ENCODE assay signal across 1 cellular context in genomic region chr4:153564630-153565525, GRCh38.
A peak's percentile ranks its signal among the peaks of the same experiment; 100 is the strongest.
TF ChIP-seq lines count a peak whose summit lies in the region.

No MANE protein-coding gene starts in this region.

TF ChIP-seq in HepG2, 621 proteins besides CTCF, POLR2A, EP300 and RAD21 (continued from another document and continues in another):
- no peak for TF ChIP-seq KIAA2018 (CRISPR knock-in tag; IDR thresholded peaks at IDR 0.05; ENCODE audit: borderline replicate concordance)
- no peak for TF ChIP-seq ZNF274 (CRISPR knock-in tag; IDR thresholded peaks at IDR 0.05)
- TF ChIP-seq, protein P1, sequence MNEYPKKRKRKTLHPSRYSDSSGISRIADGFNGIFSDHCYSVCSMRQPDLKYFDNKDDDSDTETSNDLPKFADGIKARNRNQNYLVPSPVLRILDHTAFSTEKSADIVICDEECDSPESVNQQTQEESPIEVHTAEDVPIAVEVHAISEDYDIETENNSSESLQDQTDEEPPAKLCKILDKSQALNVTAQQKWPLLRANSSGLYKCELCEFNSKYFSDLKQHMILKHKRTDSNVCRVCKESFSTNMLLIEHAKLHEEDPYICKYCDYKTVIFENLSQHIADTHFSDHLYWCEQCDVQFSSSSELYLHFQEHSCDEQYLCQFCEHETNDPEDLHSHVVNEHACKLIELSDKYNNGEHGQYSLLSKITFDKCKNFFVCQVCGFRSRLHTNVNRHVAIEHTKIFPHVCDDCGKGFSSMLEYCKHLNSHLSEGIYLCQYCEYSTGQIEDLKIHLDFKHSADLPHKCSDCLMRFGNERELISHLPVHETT (CRISPR knock-in tag; conservative IDR thresholded peaks at IDR 0.05): no peak
- TF ChIP-seq ZNF138 (CRISPR knock-in tag; IDR thresholded peaks at IDR 0.05; ENCODE audit: low read depth): no peak
- TF ChIP-seq, protein P2, sequence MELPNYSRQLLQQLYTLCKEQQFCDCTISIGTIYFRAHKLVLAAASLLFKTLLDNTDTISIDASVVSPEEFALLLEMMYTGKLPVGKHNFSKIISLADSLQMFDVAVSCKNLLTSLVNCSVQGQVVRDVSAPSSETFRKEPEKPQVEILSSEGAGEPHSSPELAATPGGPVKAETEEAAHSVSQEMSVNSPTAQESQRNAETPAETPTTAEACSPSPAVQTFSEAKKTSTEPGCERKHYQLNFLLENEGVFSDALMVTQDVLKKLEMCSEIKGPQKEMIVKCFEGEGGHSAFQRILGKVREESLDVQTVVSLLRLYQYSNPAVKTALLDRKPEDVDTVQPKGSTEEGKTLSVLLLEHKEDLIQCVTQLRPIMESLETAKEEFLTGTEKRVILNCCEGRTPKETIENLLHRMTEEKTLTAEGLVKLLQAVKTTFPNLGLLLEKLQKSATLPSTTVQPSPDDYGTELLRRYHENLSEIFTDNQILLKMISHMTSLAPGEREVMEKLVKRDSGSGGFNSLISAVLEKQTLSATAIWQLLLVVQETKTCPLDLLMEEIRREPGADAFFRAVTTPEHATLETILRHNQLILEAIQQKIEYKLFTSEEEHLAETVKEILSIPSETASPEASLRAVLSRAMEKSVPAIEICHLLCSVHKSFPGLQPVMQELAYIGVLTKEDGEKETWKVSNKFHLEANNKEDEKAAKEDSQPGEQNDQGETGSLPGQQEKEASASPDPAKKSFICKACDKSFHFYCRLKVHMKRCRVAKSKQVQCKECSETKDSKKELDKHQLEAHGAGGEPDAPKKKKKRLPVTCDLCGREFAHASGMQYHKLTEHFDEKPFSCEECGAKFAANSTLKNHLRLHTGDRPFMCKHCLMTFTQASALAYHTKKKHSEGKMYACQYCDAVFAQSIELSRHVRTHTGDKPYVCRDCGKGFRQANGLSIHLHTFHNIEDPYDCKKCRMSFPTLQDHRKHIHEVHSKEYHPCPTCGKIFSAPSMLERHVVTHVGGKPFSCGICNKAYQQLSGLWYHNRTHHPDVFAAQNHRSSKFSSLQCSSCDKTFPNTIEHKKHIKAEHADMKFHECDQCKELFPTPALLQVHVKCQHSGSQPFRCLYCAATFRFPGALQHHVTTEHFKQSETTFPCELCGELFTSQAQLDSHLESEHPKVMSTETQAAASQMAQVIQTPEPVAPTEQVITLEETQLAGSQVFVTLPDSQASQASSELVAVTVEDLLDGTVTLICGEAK (IDR thresholded peaks at IDR 0.05): no peak
- TF ChIP-seq, protein P2 (CRISPR knock-in tag; IDR thresholded peaks at IDR 0.05): no peak
- TF ChIP-seq WIZ (CRISPR knock-in tag; IDR thresholded peaks at IDR 0.05): peak; percentile 74; the same call in 1 of the 2 replicates
- TF ChIP-seq SRF (IDR thresholded peaks at IDR 0.05; ENCODE audit: low read depth, low read length): no peak
- no peak for TF ChIP-seq ZNF576 (CRISPR knock-in tag; IDR thresholded peaks at IDR 0.05)
- TF ChIP-seq MTA3 (CRISPR knock-in tag; IDR thresholded peaks at IDR 0.05): no peak
- TF ChIP-seq, protein P3, sequence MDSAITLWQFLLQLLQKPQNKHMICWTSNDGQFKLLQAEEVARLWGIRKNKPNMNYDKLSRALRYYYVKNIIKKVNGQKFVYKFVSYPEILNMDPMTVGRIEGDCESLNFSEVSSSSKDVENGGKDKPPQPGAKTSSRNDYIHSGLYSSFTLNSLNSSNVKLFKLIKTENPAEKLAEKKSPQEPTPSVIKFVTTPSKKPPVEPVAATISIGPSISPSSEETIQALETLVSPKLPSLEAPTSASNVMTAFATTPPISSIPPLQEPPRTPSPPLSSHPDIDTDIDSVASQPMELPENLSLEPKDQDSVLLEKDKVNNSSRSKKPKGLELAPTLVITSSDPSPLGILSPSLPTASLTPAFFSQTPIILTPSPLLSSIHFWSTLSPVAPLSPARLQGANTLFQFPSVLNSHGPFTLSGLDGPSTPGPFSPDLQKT (CRISPR knock-in tag; IDR thresholded peaks at IDR 0.05; ENCODE audit: borderline replicate concordance): no peak
- TF ChIP-seq RCOR2 (CRISPR knock-in tag; IDR thresholded peaks at IDR 0.05): peak; percentile 89
- TF ChIP-seq ADNP (CRISPR knock-in tag; IDR thresholded peaks at IDR 0.05): no peak
- TF ChIP-seq NFE2L2 (IDR thresholded peaks at IDR 0.05; ENCODE audit: low read length): no peak
- TF ChIP-seq E2F5 (CRISPR knock-in tag; conservative IDR thresholded peaks at IDR 0.05): no peak
- no peak for TF ChIP-seq IRX3 (CRISPR knock-in tag; IDR thresholded peaks at IDR 0.05; ENCODE audit: borderline replicate concordance, low read depth)
- peak; percentile 78 for TF ChIP-seq CEBPG (CRISPR knock-in tag; IDR thresholded peaks at IDR 0.05)
- TF ChIP-seq ZNF777 (CRISPR knock-in tag; IDR thresholded peaks at IDR 0.05): no peak
- no peak for TF ChIP-seq HNRNPH1 (optimal IDR thresholded peaks at IDR 0.05; ENCODE audit: low read depth, low read length)
- TF ChIP-seq NKX3-1 (CRISPR knock-in tag; IDR thresholded peaks at IDR 0.05): no peak
- TF ChIP-seq XBP1 (CRISPR knock-in tag; IDR thresholded peaks at IDR 0.05): no peak
- TF ChIP-seq ATF7-NPFF (CRISPR knock-in tag; IDR thresholded peaks at IDR 0.05; ENCODE audit: low read depth): no peak
- TF ChIP-seq, protein P4, sequence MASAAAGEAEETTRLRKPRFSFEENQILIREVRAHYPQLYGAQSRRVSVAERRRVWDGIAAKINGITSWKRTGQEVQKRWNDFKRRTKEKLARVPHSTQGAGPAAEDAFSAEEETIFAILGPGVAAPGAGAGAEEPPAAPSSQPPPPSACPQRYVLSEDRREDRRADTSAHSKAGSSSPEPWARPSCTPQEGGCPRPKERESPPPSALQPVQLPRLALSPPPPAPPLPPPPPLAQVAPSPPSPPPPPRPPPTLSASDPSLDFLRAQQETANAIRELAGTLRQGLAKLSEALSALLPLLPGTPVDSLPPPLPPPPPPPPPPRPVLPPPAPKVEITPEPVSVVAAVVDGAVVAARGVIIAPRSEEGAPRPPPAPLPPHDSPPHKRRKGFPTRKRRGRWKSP (CRISPR knock-in tag; IDR thresholded peaks at IDR 0.05): peak; percentile 67; the same call in 1 of the 2 replicates
- TF ChIP-seq GATA4 (IDR thresholded peaks at IDR 0.05; ENCODE audit: borderline replicate concordance, low read depth): peak; percentile 64; the same call in 1 of the 2 replicates
- peak; percentile 76; the same call in 1 of the 2 replicates for TF ChIP-seq SIX4 (CRISPR knock-in tag; IDR thresholded peaks at IDR 0.05)
